ENCODE assay signal across 9 cellular contexts in the genomic region with DNA sequence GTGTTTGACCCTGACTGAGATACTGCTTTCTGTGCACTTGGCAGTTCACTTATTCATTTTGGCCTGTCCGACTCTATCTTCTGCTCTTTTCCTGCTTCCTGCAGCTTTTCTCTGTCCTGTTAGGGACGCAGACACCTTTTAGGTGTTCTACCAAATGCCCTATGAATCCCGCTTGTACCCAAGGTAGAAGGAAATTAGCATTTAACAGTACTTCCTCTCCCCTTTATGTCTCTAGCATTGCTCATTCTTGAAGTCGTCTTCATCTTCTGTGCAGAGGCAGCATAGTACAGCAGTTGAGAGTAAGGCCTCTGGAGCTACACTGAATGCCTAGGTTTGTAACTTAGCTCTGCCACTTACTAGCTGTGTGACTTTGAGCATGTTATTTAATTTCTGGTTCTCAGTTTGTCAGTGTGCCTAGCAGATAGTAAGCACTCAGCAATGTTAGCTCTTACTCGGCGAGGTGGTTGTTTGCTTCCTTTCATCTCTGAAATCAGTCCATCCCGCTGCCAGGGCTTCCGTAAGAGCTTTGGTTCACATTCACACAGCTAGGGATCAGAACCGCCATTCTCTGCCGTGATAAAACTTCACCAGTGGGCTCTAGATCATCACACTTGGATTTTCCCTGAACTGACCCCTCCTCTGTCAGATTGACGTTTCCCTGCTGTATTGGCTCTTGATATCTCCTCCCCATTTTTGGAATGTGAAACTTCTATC. TPM values are rescaled to one million over a fixed set of nuclear protein-coding genes. Genes with fewer than 3 reads are reported as not detected.
DNase-seq lines count a peak whose midpoint lies in the region; ATAC-seq, FAIRE-seq and TF ChIP-seq lines count a peak whose summit lies in the region.
"Had no signal": no experiment of that assay in that cellular context is flagged by ENCODE, and none has a peak within 500 bp of the region (broad histone marks: within the 10 kb centered on the region; RNA-seq: fewer than 3 reads in every experiment).

No MANE protein-coding gene starts in this region.

- H2AFZ ChIP-seq in endothelial cell of umbilical vein (ENCODE audit: low read depth, low read length): no peak overlapping the region
- no peak overlapping the region for H2AFZ ChIP-seq in trophoblast cell (ENCODE audit: insufficient read depth, low read length, poor library complexity)

- no peak overlapping the region for H4K8ac ChIP-seq in trophoblast cell (ENCODE audit: low read depth, low read length)

- H2BK12ac ChIP-seq in trophoblast cell (ENCODE audit: low read length): no peak overlapping the region

- no peaks in the 10 kb centered on the region for H4K20me1 ChIP-seq in endothelial cell of umbilical vein (replicated peaks; ENCODE audit: control insufficient read depth, extremely low read depth, insufficient read depth, low read length)

- WGBS in trophoblast cell (ENCODE audit: extremely low coverage, insufficient coverage, insufficient read length): no CpG with 5 or more reads among the region's 11 CpGs

- ATAC-seq in HG02938 (IDR thresholded peaks at IDR 0.05; ENCODE audit: unreplicated experiment): no peak
- no peak for ATAC-seq in activated CD4-positive, CD25-positive, alpha-beta regulatory T cell treated with anti-CD3 and anti-CD28 coated beads, Interleukin-2, amount 50 U/mL, for 24 hours

- H3K23ac ChIP-seq in trophoblast cell (ENCODE audit: low read length): no peak overlapping the region

- DNase-seq in GF-D8 (lab: John Stamatoyannopoulos, UW): peak; percentile 4
- DNase-seq in Peyer's patch: no peak
- peak; percentile 9 for DNase-seq in endothelial cell of umbilical vein (ENCODE audit: low read depth, low spot score)
- DNase-seq in trophoblast cell: no peak
- DNase-seq in stimulated activated CD4-positive, alpha-beta T cell treated with anti-CD3 and anti-CD28 coated beads, Interleukin-4, amount 100 ng/mL, for 24 hours: no peak
- no peak for DNase-seq in SK-N-DZ (ENCODE audit: low spot score)

- TF ChIP-seq CTCF in Peyer's patch (IDR thresholded peaks at IDR 0.05) (no peak), endothelial cell of umbilical vein (IDR thresholded peaks at IDR 0.05; ENCODE audit: extremely low read depth in 1 of 2, insufficient read depth in 1 of 2, low read depth in 1 of 2, low read length in 2 of 2) (no peak)

- no peak overlapping the region for H3K18ac ChIP-seq in trophoblast cell (ENCODE audit: low read length)

- peak overlapping the region; percentile 97 for H3K4me2 ChIP-seq in endothelial cell of umbilical vein (ENCODE audit: insufficient read depth, low read length)
- peak overlapping the region; percentile 92 for H3K4me2 ChIP-seq in trophoblast cell (ENCODE audit: low read length)

- H3K27ac ChIP-seq in Peyer's patch (peak overlapping the region in 2 of 4 donors; percentile 90 to 97), endothelial cell of umbilical vein (ENCODE audit: insufficient read depth, low read depth, low read length) (no peak overlapping the region), trophoblast cell (ENCODE audit: low read depth, low read length) (no peak overlapping the region)

- POLR2A ChIA-PET in endothelial cell of umbilical vein (lab: Charles Lee): interaction anchor here (1.4 kb wide), 1 partner anchor 9 kb away, joined by 3 read pairs; no protein-coding TSS in a partner anchor

- CTCF ChIA-PET in endothelial cell of umbilical vein (lab: Charles Lee): interaction anchor here (1.0 to 2.8 kb wide), 3 partner anchors 15 to 55 kb away, joined by 3 to 8 read pairs (median 4); no protein-coding TSS in a partner anchor

- peaks cover 0 to 8% (median 0%) of the 10 kb centered on the region in 3 donors for H3K36me3 ChIP-seq in Peyer's patch
- H3K36me3 ChIP-seq in endothelial cell of umbilical vein (ENCODE audit: control insufficient read depth in 2 of 2, extremely low read depth in 1 of 2, insufficient read depth in 2 of 2, low read length in 2 of 2): peaks cover 0 to 7% of the 10 kb centered on the region in 2 experiments
- peaks cover 2 to 12% of the 10 kb centered on the region in 2 experiments for H3K36me3 ChIP-seq in trophoblast cell (ENCODE audit: control insufficient read depth in 1 of 2, insufficient read depth in 2 of 2, low read length in 2 of 2)

- H3K9me3 ChIP-seq in Peyer's patch (no peaks in the 10 kb centered on the region), endothelial cell of umbilical vein (replicated peaks; ENCODE audit: control insufficient read depth, insufficient read depth, low read length) (no peaks in the 10 kb centered on the region), trophoblast cell (ENCODE audit: insufficient read depth, low read depth, low read length) (no peaks in the 10 kb centered on the region)

- peak overlapping the region; percentile 85 for H3K9ac ChIP-seq in endothelial cell of umbilical vein (replicated peaks; ENCODE audit: extremely low read depth, insufficient read depth, low read length)
- peak overlapping the region; percentile 93 for H3K9ac ChIP-seq in trophoblast cell (ENCODE audit: low read length)

- peak overlapping the region in 3 of 4 donors; percentile 83 to 90 (median 89) for H3K4me3 ChIP-seq in Peyer's patch
- peak overlapping the region; percentile 76 to 90 (median 85) for H3K4me3 ChIP-seq in endothelial cell of umbilical vein (replicated peaks in 1 of 3; ENCODE audit: insufficient read depth in 1 of 3, low read depth in 1 of 3, low read length in 3 of 3)
- H3K4me3 ChIP-seq in trophoblast cell (ENCODE audit: low read depth, low read length): peak overlapping the region; percentile 87

- H3K4ac ChIP-seq in trophoblast cell (ENCODE audit: low read depth, low read length): peak overlapping the region; percentile 76

- peaks cover 13% of the 10 kb centered on the region for H3K79me1 ChIP-seq in trophoblast cell (ENCODE audit: low read length)

- no TSS peak for BruUV-seq in endothelial cell of umbilical vein (replicated peaks; lab: Mats Ljungman, UMichigan)

- H3K9me1 ChIP-seq in endothelial cell of umbilical vein (replicated peaks; ENCODE audit: control insufficient read depth, extremely low read depth, insufficient read depth, low read length): no peaks in the 10 kb centered on the region

- intact Hi-C loops in endothelial cell of umbilical vein (cut with micrococcal nuclease): no loop called here

- H4K12ac ChIP-seq in trophoblast cell (ENCODE audit: low read depth, low read length): no peak overlapping the region

- H3K14ac ChIP-seq in trophoblast cell (ENCODE audit: low read length): no peak overlapping the region

- H3K27me3 ChIP-seq in Peyer's patch (no peaks in the 10 kb centered on the region), endothelial cell of umbilical vein (ENCODE audit: control insufficient read depth in 2 of 2, insufficient read depth in 2 of 2, low read length in 2 of 2) (no peaks in the 10 kb centered on the region), trophoblast cell (ENCODE audit: insufficient read depth, low read length) (no peaks in the 10 kb centered on the region)

- H2AK5ac ChIP-seq in trophoblast cell (ENCODE audit: low read length): no peak overlapping the region

- H4K91ac ChIP-seq in trophoblast cell (ENCODE audit: low read depth, low read length): no peak overlapping the region

- TF ChIP-seq POLR2A in Peyer's patch (IDR thresholded peaks at IDR 0.05) (no peak), endothelial cell of umbilical vein (IDR thresholded peaks at IDR 0.05; ENCODE audit: low read depth, low read length) (no peak)

- peak; percentile 50 for FAIRE-seq in endothelial cell of umbilical vein (lab: Jason Lieb, UNC)
- FAIRE-seq: H54 had no signal

- H3K79me2 ChIP-seq in endothelial cell of umbilical vein (ENCODE audit: control insufficient read depth, insufficient read depth, low read length): peaks cover 63% of the 10 kb centered on the region
- H3K79me2 ChIP-seq in trophoblast cell (ENCODE audit: control insufficient read depth, insufficient read depth, low read length, poor library complexity): peaks cover 24% of the 10 kb centered on the region

- dilution Hi-C loops in endothelial cell of umbilical vein (cut with MboI; ENCODE audit: extremely low pct_ligation_motif_present, low sequenced_read_pairs): no loop called here

- H3K4me1 ChIP-seq in Peyer's patch (peaks cover 0 to 33% (median 6%) of the 10 kb centered on the region in 4 donors), endothelial cell of umbilical vein (ENCODE audit: control insufficient read depth, extremely low read depth, insufficient read depth, low read length) (peaks cover 38% of the 10 kb centered on the region), trophoblast cell (ENCODE audit: control insufficient read depth in 1 of 2, insufficient read depth in 2 of 2, low read length in 2 of 2) (peaks cover 11 to 12% of the 10 kb centered on the region in 2 experiments)

- H2BK5ac ChIP-seq in trophoblast cell (ENCODE audit: low read depth, low read length, poor library complexity): no peak overlapping the region

- H2BK120ac ChIP-seq in trophoblast cell (ENCODE audit: insufficient read depth, low read length, poor library complexity): no peak overlapping the region

RNA-seq across cellular contexts. Expression of a gene that starts 1.4 kb away (rescaled TPM):
- 100 to 1,000 TPM in 2 of 4 donors, 10 to 100 TPM in 2; 83.5 to 131 (median 95.6) TPM for total RNA-seq in Peyer's patch
- total RNA-seq in endothelial cell of umbilical vein: 362 and 389 TPM in 2 replicates
- 317 and 343 TPM in 2 replicates for polyA plus RNA-seq in endothelial cell of umbilical vein
- polyA plus RNA-seq in endothelial cell of umbilical vein (2011; cell fraction: cytosol; rRNA removed): 304 and 311 TPM in 2 replicates
- 134 and 184 TPM in 2 replicates for polyA plus RNA-seq in endothelial cell of umbilical vein (2011; cell fraction: nucleus; rRNA removed)
- polyA plus RNA-seq in endothelial cell of umbilical vein (2012): 406 and 507 TPM in 2 replicates
- polyA minus RNA-seq in endothelial cell of umbilical vein: 347 and 391 TPM in 2 replicates
- 259 TPM for polyA minus RNA-seq in endothelial cell of umbilical vein (2011; cell fraction: cytosol; rRNA and poly(A)+ RNA removed)
- polyA minus RNA-seq in endothelial cell of umbilical vein (2011; cell fraction: nucleus; rRNA and poly(A)+ RNA removed): 59.8 and 83.0 TPM in 2 replicates
- polyA plus RNA-seq in trophoblast cell (2013): 331 and 367 TPM in 2 replicates
- polyA plus RNA-seq in SK-N-DZ (2014; cell fraction: cytosol; rRNA removed): 728 and 916 TPM in 2 replicates
- polyA plus RNA-seq in SK-N-DZ (2014; cell fraction: nucleus; rRNA removed): 240 and 336 TPM in 2 replicates

RNA-seq across cellular contexts. Expression of a gene that starts 2.4 kb away (rescaled TPM):
- 10 to 100 TPM; 30.5 to 69.9 (median 41.4) TPM for total RNA-seq in Peyer's patch
- total RNA-seq in endothelial cell of umbilical vein: 19.6 and 21.8 TPM in 2 replicates
- polyA plus RNA-seq in endothelial cell of umbilical vein: 32.7 and 42.6 TPM in 2 replicates
- polyA plus RNA-seq in endothelial cell of umbilical vein (2011; cell fraction: cytosol; rRNA removed): 24.5 and 24.6 TPM in 2 replicates
- polyA plus RNA-seq in endothelial cell of umbilical vein (2011; cell fraction: nucleus; rRNA removed): 9.0 and 9.3 TPM in 2 replicates
- polyA plus RNA-seq in endothelial cell of umbilical vein (2012): 21.0 and 22.8 TPM in 2 replicates
- polyA minus RNA-seq in endothelial cell of umbilical vein: 13.7 and 17.4 TPM in 2 replicates
- 14.7 TPM for polyA minus RNA-seq in endothelial cell of umbilical vein (2011; cell fraction: cytosol; rRNA and poly(A)+ RNA removed)
- 4.0 and 5.1 TPM in 2 replicates for polyA minus RNA-seq in endothelial cell of umbilical vein (2011; cell fraction: nucleus; rRNA and poly(A)+ RNA removed)
- 14.9 and 15.3 TPM in 2 replicates for polyA plus RNA-seq in trophoblast cell (2013)
- 40.5 and 45.2 TPM in 2 replicates for polyA plus RNA-seq in SK-N-DZ (2014; cell fraction: cytosol; rRNA removed)
- 33.6 and 43.1 TPM in 2 replicates for polyA plus RNA-seq in SK-N-DZ (2014; cell fraction: nucleus; rRNA removed)

RNA-seq across cellular contexts. Expression of a gene that starts 21.4 kb away (rescaled TPM):
- total RNA-seq in Peyer's patch (10 to 100 TPM in 3 of 4 donors, 1 to 10 TPM in 1; 5.1 to 46.2 (median 15.6) TPM), endothelial cell of umbilical vein (23.4 and 31.7 TPM in 2 replicates)
- 16.2 and 19.9 TPM in 2 replicates for polyA plus RNA-seq in endothelial cell of umbilical vein
- polyA plus RNA-seq in endothelial cell of umbilical vein (2011; cell fraction: cytosol; rRNA removed): 18.9 and 20.7 TPM in 2 replicates
- 42.3 and 47.6 TPM in 2 replicates for polyA plus RNA-seq in endothelial cell of umbilical vein (2011; cell fraction: nucleus; rRNA removed)
- 20.3 and 23.2 TPM in 2 replicates for polyA plus RNA-seq in endothelial cell of umbilical vein (2012)
- polyA minus RNA-seq in endothelial cell of umbilical vein: 25.7 and 36.9 TPM in 2 replicates
- polyA minus RNA-seq in endothelial cell of umbilical vein (2011; cell fraction: cytosol; rRNA and poly(A)+ RNA removed): 11.6 TPM
- 19.8 and 21.2 TPM in 2 replicates for polyA minus RNA-seq in endothelial cell of umbilical vein (2011; cell fraction: nucleus; rRNA and poly(A)+ RNA removed)
- 11.7 and 11.8 TPM in 2 replicates for polyA plus RNA-seq in trophoblast cell (2013)
- 34.7 and 39.5 TPM in 2 replicates for polyA plus RNA-seq in SK-N-DZ (2014; cell fraction: cytosol; rRNA removed)
- polyA plus RNA-seq in SK-N-DZ (2014; cell fraction: nucleus; rRNA removed): 48.3 and 75.5 TPM in 2 replicates

RNA-seq across cellular contexts. Expression of a gene that starts 33.1 kb away (rescaled TPM):
- total RNA-seq in Peyer's patch (not detected), endothelial cell of umbilical vein (not detected in 2 replicates)
- polyA plus RNA-seq in endothelial cell of umbilical vein: not detected in 2 replicates
- polyA plus RNA-seq in endothelial cell of umbilical vein (2011; cell fraction: cytosol; rRNA removed): not detected in 2 replicates
- polyA plus RNA-seq in endothelial cell of umbilical vein (2011; cell fraction: nucleus; rRNA removed): not detected in 2 replicates
- polyA plus RNA-seq in endothelial cell of umbilical vein (2012): not detected in 2 replicates
- not detected in 2 replicates for polyA minus RNA-seq in endothelial cell of umbilical vein
- not detected for polyA minus RNA-seq in endothelial cell of umbilical vein (2011; cell fraction: cytosol; rRNA and poly(A)+ RNA removed)
- polyA minus RNA-seq in endothelial cell of umbilical vein (2011; cell fraction: nucleus; rRNA and poly(A)+ RNA removed): not detected in 2 replicates
- not detected in 2 replicates for polyA plus RNA-seq in trophoblast cell (2013)
- not detected in 2 replicates for polyA plus RNA-seq in SK-N-DZ (2014; cell fraction: cytosol; rRNA removed)
- polyA plus RNA-seq in SK-N-DZ (2014; cell fraction: nucleus; rRNA removed): not detected in 2 replicates

RNA-seq across cellular contexts. Expression of a gene that starts 48.8 kb away (rescaled TPM):
- total RNA-seq in Peyer's patch (10 to 100 TPM in 1 of 4 donors, 1 to 10 TPM in 3; 1.8 to 12.4 (median 5.7) TPM), endothelial cell of umbilical vein (1.2 and 1.5 TPM in 2 replicates)
- 0.88 and 0.94 TPM in 2 replicates for polyA plus RNA-seq in endothelial cell of umbilical vein
- polyA plus RNA-seq in endothelial cell of umbilical vein (2011; cell fraction: cytosol; rRNA removed): 0.39 and 0.45 TPM in 2 replicates
- 1.8 and 2.4 TPM in 2 replicates for polyA plus RNA-seq in endothelial cell of umbilical vein (2011; cell fraction: nucleus; rRNA removed)
- polyA plus RNA-seq in endothelial cell of umbilical vein (2012): 1.8 and 3.2 TPM in 2 replicates
- polyA minus RNA-seq in endothelial cell of umbilical vein: 0.83 and 1.4 TPM in 2 replicates
- polyA minus RNA-seq in endothelial cell of umbilical vein (2011; cell fraction: cytosol; rRNA and poly(A)+ RNA removed): 7.4 TPM
- polyA minus RNA-seq in endothelial cell of umbilical vein (2011; cell fraction: nucleus; rRNA and poly(A)+ RNA removed): 0.67 and 1.2 TPM in 2 replicates
- 0.60 and 0.71 TPM in 2 replicates for polyA plus RNA-seq in trophoblast cell (2013)
- polyA plus RNA-seq in SK-N-DZ (2014; cell fraction: cytosol; rRNA removed): 4.9 and 6.4 TPM in 2 replicates
- 18.1 and 35.2 TPM in 2 replicates for polyA plus RNA-seq in SK-N-DZ (2014; cell fraction: nucleus; rRNA removed)

Comparison
In these comparisons a context has a peak if more than half of its experiments do, and no peak if none do; other contexts are left out.
1. DNase-seq: peak in GF-D8 (single experiment) and endothelial cell of umbilical vein (single experiment); none in Peyer's patch (0 of 3), trophoblast cell (0 of 2), stimulated activated CD4-positive, alpha-beta T cell treated with anti-CD3 and anti-CD28 coated beads, Interleukin-4, amount 100 ng/mL, for 24 hours (single experiment) and SK-N-DZ (single experiment).
2. Peak in every context shown above with its lines, with median percentiles within 50 percentile points of each other: H3K4me3 ChIP-seq.